In genomic region chr5:167305591-167306213, GRCh38 we compare ENCODE assay signal across 16 cellular contexts.
A peak's percentile ranks its signal among the peaks of the same experiment; 100 is the strongest.
DNase-seq lines count a peak whose midpoint lies in the region.
"Had no signal": no experiment of that assay in that cellular context is flagged by ENCODE, and none has a peak within 500 bp of the region (broad histone marks: within the 10 kb centered on the region; RNA-seq: fewer than 3 reads in every experiment).

No MANE protein-coding gene starts in this region.

- DNase-seq in ELF-1 (ENCODE audit: low read depth, low spot score) (peak; percentile 55), foreskin melanocyte (peak; percentile 86), iPS-NIHi7 (ENCODE audit: extremely low spot score) (peak; percentile 28), RKO (ENCODE audit: low spot score) (no peak), dermis blood vessel endothelial cell (no peak), HPDE6-E6E7 (ENCODE audit: extremely low spot score) (no peak)
- DNase-seq in activated CD4-positive, CD25-positive, alpha-beta regulatory T cell treated with anti-CD3 and anti-CD28 coated beads, Interleukin-2, amount 50 U/mL, for 72 hours, result no peak
- DNase-seq: AML-193, DMS53, Kasumi-1, NCI-H1694, NCI-H2081 treated with DMSO at 0.1 percent for 48 hours, NCI-H774, OCI-M1 had no signal

- peak overlapping the region; percentile 37 for H3K4me3 ChIP-seq in HUES64 (ENCODE audit: low read length)
- H3K4me3 ChIP-seq: SJSA1 had no signal

- H3K27me3 ChIP-seq in HUES64 (ENCODE audit: insufficient read depth, low read length), result no peaks in the 10 kb centered on the region
- H3K27me3 ChIP-seq: SJSA1 had no signal

- WGBS in HUES64, result 34% methylated on average over 9 of the region's 9 CpGs

- peak overlapping the region; percentile 71 for H3K27ac ChIP-seq in HUES64 (ENCODE audit: low read depth, low read length)
- H3K27ac ChIP-seq: SJSA1 had no signal

- no peaks in the 10 kb centered on the region for H3K36me3 ChIP-seq in HUES64 (ENCODE audit: insufficient read depth, low read length)
- H3K36me3 ChIP-seq: SJSA1 had no signal

- peaks cover 43% of the 10 kb centered on the region for H3K4me1 ChIP-seq in HUES64 (ENCODE audit: insufficient read depth, low read length)
- H3K4me1 ChIP-seq: SJSA1 had no signal

- no peaks in the 10 kb centered on the region for H3K9me3 ChIP-seq in HUES64 (ENCODE audit: insufficient read depth, low read depth, low read length)
- H3K9me3 ChIP-seq: SJSA1 had no signal

- H3K9ac ChIP-seq in HUES64 (ENCODE audit: low read depth, low read length), result peak overlapping the region; percentile 20; the same call in 1 of the 2 replicates

Comparison
In these comparisons a context has a peak if more than half of its experiments do, and no peak if none do; other contexts are left out.
1. DNase-seq: peak in ELF-1 (single experiment), foreskin melanocyte (single experiment) and iPS-NIHi7 (single experiment); none in activated CD4-positive, CD25-positive, alpha-beta regulatory T cell treated with anti-CD3 and anti-CD28 coated beads, Interleukin-2, amount 50 U/mL, for 72 hours (single experiment), RKO (single experiment), dermis blood vessel endothelial cell (single experiment) and HPDE6-E6E7 (single experiment).